In the genomic region with DNA sequence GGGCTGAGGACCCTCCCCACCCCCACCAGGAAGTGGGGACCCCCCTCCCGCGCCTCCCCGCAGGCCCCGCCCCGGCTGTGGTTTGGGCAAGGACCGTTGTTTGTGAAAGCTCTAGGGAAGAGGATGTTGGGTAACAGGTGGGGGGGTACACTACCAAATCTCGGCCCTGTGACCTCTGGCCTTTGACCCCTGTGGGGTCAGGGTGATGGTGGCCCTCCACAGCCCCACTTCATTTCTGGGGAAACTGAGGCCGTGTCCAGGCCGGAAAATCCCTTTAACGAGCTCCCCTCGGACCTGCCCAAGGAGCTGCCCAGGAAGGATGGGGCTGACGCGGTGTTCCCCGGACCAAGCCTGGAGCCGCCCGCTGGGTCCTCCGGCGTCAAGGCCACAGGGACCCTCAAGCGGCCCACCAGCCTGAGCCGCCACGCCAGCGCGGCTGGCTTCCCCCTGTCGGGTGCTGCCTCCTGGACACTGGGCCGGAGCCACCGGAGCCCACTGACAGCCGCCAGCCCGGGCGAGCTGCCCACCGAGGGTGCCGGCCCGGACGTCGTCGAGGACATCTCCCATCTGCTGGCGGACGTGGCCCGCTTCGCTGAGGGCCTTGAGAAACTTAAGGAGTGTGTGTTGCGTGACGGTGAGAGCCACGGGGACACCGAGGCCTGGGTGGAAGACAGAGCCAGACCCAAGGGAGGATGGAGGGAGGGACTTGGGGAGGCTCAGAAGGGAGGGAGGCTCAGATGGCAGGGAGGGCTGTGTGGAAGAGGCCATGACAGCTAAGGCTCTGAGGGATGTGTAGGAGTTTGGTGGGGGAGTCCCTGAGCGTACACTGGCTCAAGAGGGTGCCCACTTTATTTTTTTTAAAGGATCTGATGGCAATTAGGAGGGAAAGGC, we compare ENCODE assay signal across 8 cellular contexts. TPM values are rescaled to one million over a fixed set of nuclear protein-coding genes. Genes with fewer than 3 reads are reported as not detected.
A peak's percentile ranks its signal among the peaks of the same experiment; 100 is the strongest.
DNase-seq lines count a peak whose midpoint lies in the region; ATAC-seq, FAIRE-seq and TF ChIP-seq lines count a peak whose summit lies in the region.

No MANE protein-coding gene starts in this region.

- H3K4me3 Mint-ChIP-seq in nephron = peak overlapping the region; percentile 1 to 30 (median 17)

- H2AFZ ChIP-seq in K562 (ENCODE audit: low read depth, low read length) (no peak overlapping the region), hepatocyte (no peak overlapping the region)

- H3K4me1 ChIP-seq in Peyer's patch (peaks cover 0 to 61% (median 40%) of the 10 kb centered on the region in 4 donors), K562 (replicated peaks in 1 of 2; ENCODE audit: control insufficient read depth in 2 of 2, insufficient read depth in 2 of 2, low read length in 2 of 2) (peaks cover 17 to 83% of the 10 kb centered on the region in 2 experiments), hepatocyte (ENCODE audit: insufficient read depth) (peaks cover 28% of the 10 kb centered on the region)

- peaks cover 81% of the 10 kb centered on the region for H3K27me3 Mint-ChIP-seq in nephron (ENCODE audit: low read depth)

- no peak overlapping the region for H3K4me2 ChIP-seq in K562 (ENCODE audit: insufficient read depth, low read length)
- no peak overlapping the region for H3K4me2 ChIP-seq in hepatocyte

- peaks cover 12% of the 10 kb centered on the region for H3K36me3 ChIP-seq in GM06990 (ENCODE audit: control insufficient read depth, insufficient read depth, low read length)
- H3K36me3 ChIP-seq in Peyer's patch = no peaks in the 10 kb centered on the region
- H3K36me3 ChIP-seq in K562 (ENCODE audit: control insufficient read depth, insufficient read depth, low read length) = peaks cover 4% of the 10 kb centered on the region; the same call in 1 of the 3 replicates
- H3K36me3 ChIP-seq in hepatocyte (replicated peaks; ENCODE audit: insufficient read depth, low read depth) = no peaks in the 10 kb centered on the region

- no peaks in the 10 kb centered on the region for H3K79me2 ChIP-seq in K562 (ENCODE audit: control insufficient read depth, insufficient read depth, low read length)
- no peaks in the 10 kb centered on the region for H3K79me2 ChIP-seq in hepatocyte

- peak overlapping the region; percentile 76 to 99 (median 84) for H3K27ac ChIP-seq in Peyer's patch
- H3K27ac ChIP-seq in K562 (ENCODE audit: extremely low read depth, low read depth, low read length) = no peak overlapping the region
- H3K27ac ChIP-seq in hepatocyte = no peak overlapping the region

- peak overlapping the region; percentile 89 for H3K4me3 ChIP-seq in GM06990 (replicated peaks; ENCODE audit: low read depth, low read length)
- H3K4me3 ChIP-seq in Peyer's patch = peak overlapping the region; percentile 56 to 75 (median 64)
- H3K4me3 ChIP-seq in K562 = peak overlapping the region; percentile 40; the same call in 1 of the 2 replicates
- H3K4me3 ChIP-seq in hepatocyte = no peak overlapping the region

- in situ Hi-C loops in K562 (cut with MboI) = no loop called here

- TF ChIP-seq POLR2A in Peyer's patch (IDR thresholded peaks at IDR 0.05) (no peak), K562 (conservative IDR thresholded peaks at IDR 0.05) (no peak)

- intact Hi-C loops in K562 (cut with micrococcal nuclease) = no loop called here

- H3K9me2 ChIP-seq in hepatocyte (replicated peaks; ENCODE audit: insufficient read depth) = no peaks in the 10 kb centered on the region

- H3K9me3 Mint-ChIP-seq in nephron = no peaks in the 10 kb centered on the region

- no peaks in the 10 kb centered on the region for H3K27me3 ChIP-seq in GM06990 (replicated peaks; ENCODE audit: control insufficient read depth, insufficient read depth, low read length)
- peaks cover 0 to 37% of the 10 kb centered on the region in 2 donors for H3K27me3 ChIP-seq in Peyer's patch
- H3K27me3 ChIP-seq in K562 (ENCODE audit: control insufficient read depth in 2 of 2, insufficient read depth in 2 of 2, low read length in 2 of 2) = no peaks in the 10 kb centered on the region
- peaks cover 50% of the 10 kb centered on the region for H3K27me3 ChIP-seq in hepatocyte

- ATAC-seq in K562 (no peak), HG02852 (IDR thresholded peaks at IDR 0.05; ENCODE audit: unreplicated experiment) (no peak), GM21619 (IDR thresholded peaks at IDR 0.05; ENCODE audit: unreplicated experiment) (no peak), GM21423 (IDR thresholded peaks at IDR 0.05; ENCODE audit: unreplicated experiment) (no peak)

- H3K27ac Mint-ChIP-seq in nephron = no peak overlapping the region

- H4K20me1 ChIP-seq in K562 (replicated peaks; ENCODE audit: control insufficient read depth, insufficient read depth, low read length) = 0 out of 2 replicates have a peak, but pooled peaks cover 3% of the 10 kb centered on the region
- no peaks in the 10 kb centered on the region for H4K20me1 ChIP-seq in hepatocyte (ENCODE audit: insufficient read depth, poor library complexity, severe bottlenecking)

- H3K9me1 ChIP-seq in K562 (ENCODE audit: control insufficient read depth, insufficient read depth, low read length) = no peaks in the 10 kb centered on the region

- peaks cover 6% of the 10 kb centered on the region for H3K4me1 Mint-ChIP-seq in nephron

- POLR2A ChIA-PET in K562 (lab: Yijun Ruan, JAX) = interaction anchor here (1.1 to 1.9 kb wide), 2 partner anchors 23 to 47 kb away, joined by 3 to 6 read pairs; partner anchors contain the start of gene RNU6-2

- CTCF ChIA-PET in K562 (lab: Yijun Ruan, JAX; ENCODE audit: low intra/inter-chr PET ratio) = no interaction called here

- DNase-seq in GM06990 (ENCODE audit: extremely low read depth, insufficient read length) = no peak
- peak in 2 of 3 donors; percentile 87 to 88 for DNase-seq in Peyer's patch
- DNase-seq in K562 (ENCODE audit: extremely low read depth in 1 of 4, low spot score in 3 of 4) = no peak
- no peak for DNase-seq in hepatocyte (ENCODE audit: low spot score)

- no peaks in the 10 kb centered on the region for H3K36me3 Mint-ChIP-seq in nephron (ENCODE audit: low read depth)

- TF ChIP-seq CTCF in GM06990 (IDR thresholded peaks at IDR 0.05; ENCODE audit: insufficient read depth, low read length, poor library complexity, severe bottlenecking) (no peak), Peyer's patch (IDR thresholded peaks at IDR 0.05) (no peak), K562 (IDR thresholded peaks at IDR 0.05 in 2 of 3, conservative IDR thresholded peaks at IDR 0.05 in 1 of 3; ENCODE audit: insufficient read depth in 2 of 3, low read depth in 1 of 3, low read length in 3 of 3) (no peak), nephron (IDR thresholded peaks at IDR 0.05; ENCODE audit: unreplicated experiment in 3 of 3) (no peak), hepatocyte (IDR thresholded peaks at IDR 0.05; ENCODE audit: poor library complexity) (no peak)

- no TSS peak for BruUV-seq in K562 (replicated peaks; lab: Mats Ljungman, UMichigan)

- FAIRE-seq in K562 (lab: Jason Lieb, UNC) = peak; percentile 54

- no peak for TF ChIP-seq EP300 in K562 (IDR thresholded peaks at IDR 0.05; ENCODE audit: low read length)

- H3K9me3 ChIP-seq in Peyer's patch = no peaks in the 10 kb centered on the region
- H3K9me3 ChIP-seq in K562 (replicated peaks; ENCODE audit: control insufficient read depth, insufficient read depth, low read depth, low read length) = no peaks in the 10 kb centered on the region
- H3K9me3 ChIP-seq in hepatocyte (ENCODE audit: low read depth) = no peaks in the 10 kb centered on the region

- TF ChIP-seq RAD21 in K562 (CRISPR knock-in tag; conservative IDR thresholded peaks at IDR 0.05 in 1 of 2, IDR thresholded peaks at IDR 0.05 in 1 of 2) = no peak

- WGBS in K562 (ENCODE audit: insufficient coverage, low coverage, missing lambda C conversion rate) = 72% methylated on average over 37 of the region's 44 CpGs
- WGBS in hepatocyte (ENCODE audit: low lambda C conversion rate, missing lambda C conversion rate) = 94% methylated on average over 39 of the region's 44 CpGs

- H3K9ac ChIP-seq in K562 (ENCODE audit: insufficient read depth in 1 of 2, low read depth in 2 of 2, low read length in 2 of 2) = no peak overlapping the region

RNA-seq across cellular contexts. Expression of gene ARHGAP45, which starts 1.4 kb away (rescaled TPM):
- total RNA-seq in Peyer's patch (100 to 1,000 TPM in 2 of 4 donors, 10 to 100 TPM in 2; 82.6 to 187 (median 118) TPM), K562 (2014; rRNA removed) (22.1 and 31.1 TPM in 2 replicates), K562 (2014; rRNA removed; fragmentation: Illumina TruSeq; extraction: Trizol) (1.0 and 1.8 TPM in 2 replicates), K562 (2015; rRNA removed; fragmentation: Illumina TruSeq; extraction: Trizol) (4.2 and 6.0 TPM in 2 replicates), K562 (2021) (18.0 and 19.9 TPM in 2 replicates), hepatocyte (11.0 and 12.9 TPM in 2 replicates)
- total RNA-seq in K562 (2011; cell fraction: chromatin; rRNA removed; ENCODE audit: low replicate concordance) = 25.6 and 81.0 TPM in 2 replicates
- total RNA-seq in K562 (2011; cell fraction: nucleolus; rRNA removed) = 39.0 and 49.5 TPM in 2 replicates
- 22.7 and 24.1 TPM in 2 replicates for total RNA-seq in K562 (2011; cell fraction: nucleoplasm; rRNA removed)
- polyA plus RNA-seq in K562 (2011; rRNA removed) (4.4 and 7.6 TPM in 2 replicates), K562 (2014; fragmentation: Illumina TruSeq; extraction: Trizol) (1.9 and 6.9 TPM in 2 replicates), K562 (2014; fragmentation: Nextera tagmentation; extraction: Ambion mirVana) (under 1 TPM; 0.08 to 0.63 TPM), K562 (2014; rRNA removed) (16.3 and 20.2 TPM in 2 replicates), hepatocyte (16.0 and 18.3 TPM in 2 replicates)
- polyA plus RNA-seq in K562 (2011; cell fraction: cytosol; rRNA removed) = 5.6 and 12.6 TPM in 2 replicates
- polyA plus RNA-seq in K562 (2011; cell fraction: nucleus; rRNA removed) = 17.8 and 38.7 TPM in 2 replicates
- 15.0 and 15.2 TPM in 2 replicates for polyA plus RNA-seq in K562 (2012)
- 1.7 and 2.0 TPM in 2 replicates for polyA minus RNA-seq in K562 (2011; rRNA and poly(A)+ RNA removed)
- 6.2 and 8.5 TPM in 2 replicates for polyA minus RNA-seq in K562 (2011; cell fraction: cytosol; rRNA and poly(A)+ RNA removed)
- 5.5 and 6.6 TPM in 2 replicates for polyA minus RNA-seq in K562 (2011; cell fraction: nucleus; rRNA and poly(A)+ RNA removed)

RNA-seq across cellular contexts. Expression of gene POLR2E, which starts 26.8 kb away (rescaled TPM):
- 100 to 1,000 TPM in 2 of 4 donors, 10 to 100 TPM in 2; 74.3 to 107 (median 96.9) TPM for total RNA-seq in Peyer's patch
- total RNA-seq in K562 (2011; cell fraction: chromatin; rRNA removed; ENCODE audit: low replicate concordance) = 38.2 and 129 TPM in 2 replicates
- total RNA-seq in K562 (2011; cell fraction: nucleolus; rRNA removed) = 126 and 135 TPM in 2 replicates
- total RNA-seq in K562 (2011; cell fraction: nucleoplasm; rRNA removed) = 74.1 and 78.7 TPM in 2 replicates
- total RNA-seq in K562 (2014; rRNA removed) = 297 and 441 TPM in 2 replicates
- 40.2 and 78.0 TPM in 2 replicates for total RNA-seq in K562 (2014; rRNA removed; fragmentation: Illumina TruSeq; extraction: Trizol)
- 141 and 144 TPM in 2 replicates for total RNA-seq in K562 (2015; rRNA removed; fragmentation: Illumina TruSeq; extraction: Trizol)
- 328 and 351 TPM in 2 replicates for total RNA-seq in K562 (2021)
- polyA plus RNA-seq in K562 (2011; rRNA removed) = 244 and 334 TPM in 2 replicates
- 305 and 616 TPM in 2 replicates for polyA plus RNA-seq in K562 (2011; cell fraction: cytosol; rRNA removed)
- polyA plus RNA-seq in K562 (2011; cell fraction: nucleus; rRNA removed) = 112 and 143 TPM in 2 replicates
- polyA plus RNA-seq in K562 (2012) = 291 and 445 TPM in 2 replicates
- 267 and 448 TPM in 2 replicates for polyA plus RNA-seq in K562 (2014; fragmentation: Illumina TruSeq; extraction: Trizol)
- polyA plus RNA-seq in K562 (2014; fragmentation: Nextera tagmentation; extraction: Ambion mirVana) = 10 to 100 TPM in 1 of 2 experiments, 1 to 10 TPM in 1; 3.4 to 32.5 TPM
- polyA plus RNA-seq in K562 (2014; rRNA removed) = 413 and 438 TPM in 2 replicates
- 36.0 and 77.6 TPM in 2 replicates for polyA minus RNA-seq in K562 (2011; rRNA and poly(A)+ RNA removed)
- polyA minus RNA-seq in K562 (2011; cell fraction: cytosol; rRNA and poly(A)+ RNA removed) = 127 and 173 TPM in 2 replicates
- 45.4 and 50.5 TPM in 2 replicates for polyA minus RNA-seq in K562 (2011; cell fraction: nucleus; rRNA and poly(A)+ RNA removed)
- total RNA-seq in hepatocyte = 126 and 170 TPM in 2 replicates
- polyA plus RNA-seq in hepatocyte = 326 and 328 TPM in 2 replicates

RNA-seq across cellular contexts. Expression of gene ABCA7, which starts 28.4 kb away (rescaled TPM):
- total RNA-seq in Peyer's patch (100 to 1,000 TPM in 1 of 4 donors, 10 to 100 TPM in 3; 30.1 to 162 (median 72.1) TPM), K562 (2014; rRNA removed) (31.4 and 45.4 TPM in 2 replicates), K562 (2014; rRNA removed; fragmentation: Illumina TruSeq; extraction: Trizol) (8.9 and 12.7 TPM in 2 replicates), K562 (2015; rRNA removed; fragmentation: Illumina TruSeq; extraction: Trizol) (19.1 and 22.8 TPM in 2 replicates), K562 (2021) (90.0 and 96.1 TPM in 2 replicates), hepatocyte (8.2 and 17.8 TPM in 2 replicates)
- total RNA-seq in K562 (2011; cell fraction: chromatin; rRNA removed; ENCODE audit: low replicate concordance) = 266 and 789 TPM in 2 replicates
- 519 and 639 TPM in 2 replicates for total RNA-seq in K562 (2011; cell fraction: nucleolus; rRNA removed)
- 258 and 297 TPM in 2 replicates for total RNA-seq in K562 (2011; cell fraction: nucleoplasm; rRNA removed)
- polyA plus RNA-seq in K562 (2011; rRNA removed) (32.6 and 52.0 TPM in 2 replicates), K562 (2014; fragmentation: Illumina TruSeq; extraction: Trizol) (31.2 and 32.6 TPM in 2 replicates), K562 (2014; fragmentation: Nextera tagmentation; extraction: Ambion mirVana) (1 to 10 TPM; 2.3 to 3.0 TPM), K562 (2014; rRNA removed) (73.5 and 94.1 TPM in 2 replicates), hepatocyte (26.8 and 38.1 TPM in 2 replicates)
- 31.0 and 47.7 TPM in 2 replicates for polyA plus RNA-seq in K562 (2011; cell fraction: cytosol; rRNA removed)
- 504 and 724 TPM in 2 replicates for polyA plus RNA-seq in K562 (2011; cell fraction: nucleus; rRNA removed)
- polyA plus RNA-seq in K562 (2012) = 65.1 and 67.9 TPM in 2 replicates
- 13.1 and 14.8 TPM in 2 replicates for polyA minus RNA-seq in K562 (2011; rRNA and poly(A)+ RNA removed)
- polyA minus RNA-seq in K562 (2011; cell fraction: cytosol; rRNA and poly(A)+ RNA removed) = 24.3 and 51.6 TPM in 2 replicates
- polyA minus RNA-seq in K562 (2011; cell fraction: nucleus; rRNA and poly(A)+ RNA removed) = 164 and 176 TPM in 2 replicates

RNA-seq across cellular contexts. Expression of gene GPX4, which starts 35.4 kb away (rescaled TPM):
- total RNA-seq in Peyer's patch = 100 to 1,000 TPM; 258 to 493 (median 326) TPM
- 61.5 and 154 TPM in 2 replicates for total RNA-seq in K562 (2011; cell fraction: chromatin; rRNA removed; ENCODE audit: low replicate concordance)
- 171 and 189 TPM in 2 replicates for total RNA-seq in K562 (2011; cell fraction: nucleolus; rRNA removed)
- 129 and 161 TPM in 2 replicates for total RNA-seq in K562 (2011; cell fraction: nucleoplasm; rRNA removed)
- total RNA-seq in K562 (2014; rRNA removed) = 639 and 643 TPM in 2 replicates
- total RNA-seq in K562 (2014; rRNA removed; fragmentation: Illumina TruSeq; extraction: Trizol) = 131 and 209 TPM in 2 replicates
- total RNA-seq in K562 (2015; rRNA removed; fragmentation: Illumina TruSeq; extraction: Trizol) = 349 and 395 TPM in 2 replicates
- total RNA-seq in K562 (2021) = 383 and 392 TPM in 2 replicates
- polyA plus RNA-seq in K562 (2011; rRNA removed) = 223 and 286 TPM in 2 replicates
- 531 and 777 TPM in 2 replicates for polyA plus RNA-seq in K562 (2011; cell fraction: cytosol; rRNA removed)
- 389 and 485 TPM in 2 replicates for polyA plus RNA-seq in K562 (2011; cell fraction: nucleus; rRNA removed)
- polyA plus RNA-seq in K562 (2012) = 659 and 746 TPM in 2 replicates
- 434 and 536 TPM in 2 replicates for polyA plus RNA-seq in K562 (2014; fragmentation: Illumina TruSeq; extraction: Trizol)
- 100 to 1,000 TPM in 1 of 2 experiments, 10 to 100 TPM in 1; 61.4 to 125 TPM for polyA plus RNA-seq in K562 (2014; fragmentation: Nextera tagmentation; extraction: Ambion mirVana)
- polyA plus RNA-seq in K562 (2014; rRNA removed) = 661 and 856 TPM in 2 replicates
- 117 and 134 TPM in 2 replicates for polyA minus RNA-seq in K562 (2011; rRNA and poly(A)+ RNA removed)
- polyA minus RNA-seq in K562 (2011; cell fraction: cytosol; rRNA and poly(A)+ RNA removed) = 191 and 300 TPM in 2 replicates
- polyA minus RNA-seq in K562 (2011; cell fraction: nucleus; rRNA and poly(A)+ RNA removed) = 54.3 and 64.1 TPM in 2 replicates
- total RNA-seq in hepatocyte = 524 and 539 TPM in 2 replicates
- polyA plus RNA-seq in hepatocyte = 729 and 735 TPM in 2 replicates

RNA-seq across cellular contexts. Expression of gene CNN2, which starts 41.9 kb away (rescaled TPM):
- total RNA-seq in Peyer's patch (10 to 100 TPM; 20.6 to 47.0 (median 22.6) TPM), K562 (2014; rRNA removed) (82.3 and 124 TPM in 2 replicates), K562 (2014; rRNA removed; fragmentation: Illumina TruSeq; extraction: Trizol) (33.7 and 45.6 TPM in 2 replicates), K562 (2015; rRNA removed; fragmentation: Illumina TruSeq; extraction: Trizol) (52.7 and 54.9 TPM in 2 replicates), K562 (2021) (161 and 174 TPM in 2 replicates), hepatocyte (88.5 and 115 TPM in 2 replicates)
- 25.1 and 70.9 TPM in 2 replicates for total RNA-seq in K562 (2011; cell fraction: chromatin; rRNA removed; ENCODE audit: low replicate concordance)
- total RNA-seq in K562 (2011; cell fraction: nucleolus; rRNA removed) = 40.8 and 41.4 TPM in 2 replicates
- 34.4 and 52.1 TPM in 2 replicates for total RNA-seq in K562 (2011; cell fraction: nucleoplasm; rRNA removed)
- polyA plus RNA-seq in K562 (2011; rRNA removed) (36.4 and 61.3 TPM in 2 replicates), K562 (2014; fragmentation: Illumina TruSeq; extraction: Trizol) (123 and 158 TPM in 2 replicates), K562 (2014; fragmentation: Nextera tagmentation; extraction: Ambion mirVana) (10 to 100 TPM; 12.1 to 12.8 TPM), K562 (2014; rRNA removed) (71.3 and 73.3 TPM in 2 replicates), hepatocyte (229 and 247 TPM in 2 replicates)
- 82.9 and 105 TPM in 2 replicates for polyA plus RNA-seq in K562 (2011; cell fraction: cytosol; rRNA removed)
- 42.5 and 55.7 TPM in 2 replicates for polyA plus RNA-seq in K562 (2011; cell fraction: nucleus; rRNA removed)
- 82.7 and 152 TPM in 2 replicates for polyA plus RNA-seq in K562 (2012)
- 45.8 and 50.7 TPM in 2 replicates for polyA minus RNA-seq in K562 (2011; rRNA and poly(A)+ RNA removed)
- polyA minus RNA-seq in K562 (2011; cell fraction: cytosol; rRNA and poly(A)+ RNA removed) = 132 and 161 TPM in 2 replicates
- 9.0 and 15.9 TPM in 2 replicates for polyA minus RNA-seq in K562 (2011; cell fraction: nucleus; rRNA and poly(A)+ RNA removed)

Comparison
In these comparisons a context has a peak if more than half of its experiments do, and no peak if none do; other contexts are left out.
1. DNase-seq: peak in Peyer's patch (2 of 3); none in GM06990 (single experiment), K562 (0 of 4) and hepatocyte (single experiment).
2. H3K27ac ChIP-seq: peak in Peyer's patch (4 of 4); none in K562 (single experiment) and hepatocyte (single experiment).